1 cellular context compared by ENCODE assay signal in genomic region chr1:56189454-56189853, GRCh38.
TF ChIP-seq lines count a peak whose summit lies in the region.

No MANE protein-coding gene starts in this region.

TF ChIP-seq in GM12878, 131 proteins besides CTCF, POLR2A, EP300 and RAD21 (continued from another document):
- no peak for TF ChIP-seq SRF (IDR thresholded peaks at IDR 0.05; ENCODE audit: low read depth in 2 of 2, low read length in 2 of 2)
